In the genomic region with DNA sequence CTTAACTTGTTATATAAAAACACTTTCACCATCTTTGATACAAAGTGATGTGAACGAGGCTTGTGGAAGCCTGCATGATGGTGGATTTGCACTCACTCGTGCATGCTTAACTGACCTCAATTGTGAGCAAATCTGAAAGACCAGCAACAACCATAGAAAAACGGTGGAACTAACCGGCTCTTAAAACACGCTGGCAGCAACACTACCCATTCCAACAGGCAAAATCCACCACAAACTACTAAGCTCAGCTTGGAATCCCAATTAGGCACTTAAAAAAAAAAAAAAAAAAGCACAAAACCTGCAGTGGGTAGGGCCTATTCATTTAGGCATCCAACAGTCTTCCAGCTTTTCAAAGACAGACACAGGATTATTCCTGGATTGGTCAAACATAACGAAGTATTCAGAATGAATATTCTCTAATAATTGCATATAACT, we compare ENCODE assay signal across 8 cellular contexts. TPM values are rescaled to one million over a fixed set of nuclear protein-coding genes. Genes with fewer than 3 reads are reported as not detected.
DNase-seq lines count a peak whose midpoint lies in the region; ATAC-seq and TF ChIP-seq lines count a peak whose summit lies in the region.

No MANE protein-coding gene starts in this region.

- H3F3A ChIP-seq in smooth muscle cell (ENCODE audit: low read depth), result no peaks in the 10 kb centered on the region

- no peaks in the 10 kb centered on the region for H3K27me3 Mint-ChIP-seq in activated CD8-positive, alpha-beta T cell treated with anti-CD3 and anti-CD28 coated beads for 36 hours

- H3K4me1 Mint-ChIP-seq in activated CD8-positive, alpha-beta T cell treated with anti-CD3 and anti-CD28 coated beads for 36 hours (ENCODE audit: low read depth), result peaks cover 61% of the 10 kb centered on the region

- no peak for TF ChIP-seq POLR2A in HCT116 (IDR thresholded peaks at IDR 0.05; ENCODE audit: borderline replicate concordance, extremely low read depth, insufficient read depth, insufficient read length)

- peaks cover 11% of the 10 kb centered on the region; the same call in 1 of the 2 replicates for H3K36me3 ChIP-seq in BE2C
- peaks cover 0 to 6% of the 10 kb centered on the region in 2 experiments; a peak in 1 of 4 replicates for H3K36me3 ChIP-seq in HCT116 (ENCODE audit: control insufficient read depth in 1 of 2, insufficient read depth in 2 of 2, low read length in 2 of 2)
- no peaks in the 10 kb centered on the region for H3K36me3 ChIP-seq in smooth muscle cell (ENCODE audit: low read depth)

- H3K36me3 Mint-ChIP-seq in activated CD8-positive, alpha-beta T cell treated with anti-CD3 and anti-CD28 coated beads for 36 hours (ENCODE audit: low read depth), result peaks cover 51% of the 10 kb centered on the region

- H3K9me2 ChIP-seq in HCT116 (ENCODE audit: insufficient read depth), result no peaks in the 10 kb centered on the region

- TF ChIP-seq RAD21 in HCT116 (IDR thresholded peaks at IDR 0.05; ENCODE audit: low read depth), result no peak

- H3K4me3 Mint-ChIP-seq in activated CD8-positive, alpha-beta T cell treated with anti-CD3 and anti-CD28 coated beads for 36 hours, result peak overlapping the region; percentile 95

- intact Hi-C loops in HCT116 (cut with micrococcal nuclease), result loop anchor here (5.0 kb wide), 1 partner anchor 41 kb away; no protein-coding TSS in a partner anchor
- intact Hi-C loops in activated CD8-positive, alpha-beta T cell treated with anti-CD3 and anti-CD28 coated beads for 36 hours (cut with micrococcal nuclease), result loop anchor here (5.0 to 10.0 kb wide), 5 partner anchors 61 to 273 kb away; partner anchors contain the start of genes ANKRD16, IL15RA, RBM17 and TASOR2

- H3K4me3 ChIP-seq in BE2C (ENCODE audit: low read depth, low read length), result peak overlapping the region; percentile 91
- H3K4me3 ChIP-seq in HCT116 (replicated peaks in 1 of 2; ENCODE audit: low read depth in 1 of 2, low read length in 2 of 2), result peak overlapping the region in 1 of 2 experiments; percentile 99; a peak in 2 of 4 replicates
- peak overlapping the region; percentile 84 for H3K4me3 ChIP-seq in iPS-11a (ENCODE audit: low read depth, low read length)
- H3K4me3 ChIP-seq in smooth muscle cell, result peak overlapping the region; percentile 98

- H3K9ac ChIP-seq in HCT116 (ENCODE audit: low read length), result peak overlapping the region; percentile 100
- peak overlapping the region; percentile 96 for H3K9ac ChIP-seq in smooth muscle cell (ENCODE audit: low read depth)

- no peaks in the 10 kb centered on the region for H3K27me3 ChIP-seq in BE2C
- no peaks in the 10 kb centered on the region for H3K27me3 ChIP-seq in HCT116 (ENCODE audit: insufficient read depth, low read length)
- H3K27me3 ChIP-seq in smooth muscle cell (ENCODE audit: low read depth), result no peaks in the 10 kb centered on the region

- no peak for TF ChIP-seq CTCF in BE2C (IDR thresholded peaks at IDR 0.05; ENCODE audit: low read depth, low read length)
- no peak for TF ChIP-seq CTCF in HCT116 (IDR thresholded peaks at IDR 0.05 in 2 of 3, conservative IDR thresholded peaks at IDR 0.05 in 1 of 3; ENCODE audit: borderline replicate concordance in 1 of 3, insufficient read depth in 1 of 3, low read depth in 2 of 3, low read length in 2 of 3)
- no peak for TF ChIP-seq CTCF in activated CD8-positive, alpha-beta T cell treated with anti-CD3 and anti-CD28 coated beads for 36 hours (IDR thresholded peaks at IDR 0.05)
- TF ChIP-seq CTCF in smooth muscle cell (IDR thresholded peaks at IDR 0.05; ENCODE audit: borderline replicate concordance, insufficient read depth, poor library complexity, severe bottlenecking), result no peak

- no TSS peak for BruUV-seq in HCT116 (replicated peaks; lab: Mats Ljungman, UMichigan)

- H2AFZ ChIP-seq in HCT116 (ENCODE audit: low read depth, low read length, poor library complexity, severe bottlenecking) (no peak overlapping the region), smooth muscle cell (ENCODE audit: low read depth) (no peak overlapping the region)

- H4K20me1 ChIP-seq in HCT116 (ENCODE audit: insufficient read depth) (peaks cover 29% of the 10 kb centered on the region; the same call in 1 of the 2 replicates), smooth muscle cell (ENCODE audit: low read depth) (peaks cover 63% of the 10 kb centered on the region)

- peak overlapping the region; percentile 85 for H3K27ac Mint-ChIP-seq in activated CD8-positive, alpha-beta T cell treated with anti-CD3 and anti-CD28 coated beads for 36 hours

- 3% methylated on average over 6 of the region's 6 CpGs for WGBS in smooth muscle cell (ENCODE audit: low lambda C conversion rate)

- CTCF ChIA-PET in HCT116 (lab: Charles Lee), result no interaction called here
- CTCF ChIA-PET in activated CD8-positive, alpha-beta T cell treated with anti-CD3 and anti-CD28 coated beads for 36 hours (lab: Charles Lee), result interaction anchor here (1.2 to 2.1 kb wide), 2 partner anchors 32 to 66 kb away, joined by 3 to 6 read pairs; no protein-coding TSS in a partner anchor

- no peak for DNase-seq in BE2C
- no peak for DNase-seq in HCT116 (ENCODE audit: low read depth, low spot score)
- no peak for DNase-seq in activated CD8-positive, alpha-beta T cell treated with anti-CD3 and anti-CD28 coated beads for 36 hours
- no peak for DNase-seq in smooth muscle cell (lab: John Stamatoyannopoulos, UW; ENCODE audit: unreplicated experiment)
- DNase-seq in activated gamma-delta T cell treated with Interleukin-2 at 50 U/mL for 16 hours, result no peak
- DNase-seq in NK-92 (lab: John Stamatoyannopoulos, UW; ENCODE audit: unreplicated experiment), result no peak

- H3K79me2 ChIP-seq in HCT116 (ENCODE audit: insufficient read depth, low read length) (peaks cover 75% of the 10 kb centered on the region), smooth muscle cell (ENCODE audit: low read depth) (peaks cover 75% of the 10 kb centered on the region)

- H3K4me2 ChIP-seq in HCT116 (ENCODE audit: low read length) (peak overlapping the region; percentile 96), smooth muscle cell (peak overlapping the region; percentile 100)

- H3K4me1 ChIP-seq in BE2C (no peaks in the 10 kb centered on the region; the same call in none of the 2 replicates), HCT116 (ENCODE audit: control insufficient read depth in 1 of 2, insufficient read depth in 2 of 2, low read length in 2 of 2) (peaks cover 11 to 27% of the 10 kb centered on the region in 2 experiments; a peak in 3 of 4 replicates), smooth muscle cell (ENCODE audit: low read depth) (peaks cover 23% of the 10 kb centered on the region)

- ATAC-seq in HCT116, result no peak
- ATAC-seq in activated CD8-positive, alpha-beta T cell treated with anti-CD3 and anti-CD28 coated beads for 36 hours, result no peak
- no peak for ATAC-seq in GM21723 (IDR thresholded peaks at IDR 0.05; ENCODE audit: unreplicated experiment)

- POLR2A ChIA-PET in HCT116 (lab: Charles Lee), result no interaction called here
- POLR2A ChIA-PET in activated CD8-positive, alpha-beta T cell treated with anti-CD3 and anti-CD28 coated beads for 36 hours (lab: Charles Lee), result interaction anchor here (0.8 to 1.2 kb wide), 5 partner anchors 8 to 770 kb away, joined by 3 to 5 read pairs (median 4); partner anchors contain the start of genes ANKRD16 and FBH1

- RAD21 ChIA-PET in HCT116 (lab: Charles Lee; ENCODE audit: low non-redundant PET in 1 of 2, low total read pairs in 2 of 2, uncharacterized antibody in 2 of 2, unreplicated experiment in 2 of 2), result no interaction called here

- no peak overlapping the region for H3K27ac ChIP-seq in HCT116 (ENCODE audit: low read depth, low read length)
- H3K27ac ChIP-seq in smooth muscle cell (ENCODE audit: low read depth), result peak overlapping the region; percentile 93

- no peaks in the 10 kb centered on the region for H3K9me3 ChIP-seq in BE2C
- H3K9me3 ChIP-seq in HCT116 (ENCODE audit: control insufficient read depth in 1 of 2, insufficient read depth in 1 of 2, low read depth in 1 of 2, low read length in 2 of 2), result no peaks in the 10 kb centered on the region
- no peaks in the 10 kb centered on the region for H3K9me3 ChIP-seq in smooth muscle cell (replicated peaks; ENCODE audit: low read depth)

- H3K9me3 Mint-ChIP-seq in activated CD8-positive, alpha-beta T cell treated with anti-CD3 and anti-CD28 coated beads for 36 hours, result no peaks in the 10 kb centered on the region

TF ChIP-seq in HCT116, 20 proteins besides CTCF, POLR2A, EP300 and RAD21 (continues in another document):
- TF ChIP-seq ZFX (IDR thresholded peaks at IDR 0.05) (no peak), ZNF274 (IDR thresholded peaks at IDR 0.05; ENCODE audit: low read depth, low read length) (no peak), TCF7L2 (IDR thresholded peaks at IDR 0.05; ENCODE audit: borderline replicate concordance, extremely low read depth, insufficient read depth, insufficient read length) (no peak), CBX3 (IDR thresholded peaks at IDR 0.05; ENCODE audit: low read depth) (no peak), SRF (IDR thresholded peaks at IDR 0.05; ENCODE audit: low read depth) (no peak)
- TF ChIP-seq, protein P1, sequence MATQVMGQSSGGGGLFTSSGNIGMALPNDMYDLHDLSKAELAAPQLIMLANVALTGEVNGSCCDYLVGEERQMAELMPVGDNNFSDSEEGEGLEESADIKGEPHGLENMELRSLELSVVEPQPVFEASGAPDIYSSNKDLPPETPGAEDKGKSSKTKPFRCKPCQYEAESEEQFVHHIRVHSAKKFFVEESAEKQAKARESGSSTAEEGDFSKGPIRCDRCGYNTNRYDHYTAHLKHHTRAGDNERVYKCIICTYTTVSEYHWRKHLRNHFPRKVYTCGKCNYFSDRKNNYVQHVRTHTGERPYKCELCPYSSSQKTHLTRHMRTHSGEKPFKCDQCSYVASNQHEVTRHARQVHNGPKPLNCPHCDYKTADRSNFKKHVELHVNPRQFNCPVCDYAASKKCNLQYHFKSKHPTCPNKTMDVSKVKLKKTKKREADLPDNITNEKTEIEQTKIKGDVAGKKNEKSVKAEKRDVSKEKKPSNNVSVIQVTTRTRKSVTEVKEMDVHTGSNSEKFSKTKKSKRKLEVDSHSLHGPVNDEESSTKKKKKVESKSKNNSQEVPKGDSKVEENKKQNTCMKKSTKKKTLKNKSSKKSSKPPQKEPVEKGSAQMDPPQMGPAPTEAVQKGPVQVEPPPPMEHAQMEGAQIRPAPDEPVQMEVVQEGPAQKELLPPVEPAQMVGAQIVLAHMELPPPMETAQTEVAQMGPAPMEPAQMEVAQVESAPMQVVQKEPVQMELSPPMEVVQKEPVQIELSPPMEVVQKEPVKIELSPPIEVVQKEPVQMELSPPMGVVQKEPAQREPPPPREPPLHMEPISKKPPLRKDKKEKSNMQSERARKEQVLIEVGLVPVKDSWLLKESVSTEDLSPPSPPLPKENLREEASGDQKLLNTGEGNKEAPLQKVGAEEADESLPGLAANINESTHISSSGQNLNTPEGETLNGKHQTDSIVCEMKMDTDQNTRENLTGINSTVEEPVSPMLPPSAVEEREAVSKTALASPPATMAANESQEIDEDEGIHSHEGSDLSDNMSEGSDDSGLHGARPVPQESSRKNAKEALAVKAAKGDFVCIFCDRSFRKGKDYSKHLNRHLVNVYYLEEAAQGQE (IDR thresholded peaks at IDR 0.05; ENCODE audit: low read depth), result no peak

RNA-seq across cellular contexts. Expression of gene GDI2, which starts 1.8 kb away (rescaled TPM):
- polyA plus RNA-seq in BE2C (2012; ENCODE audit: insufficient read depth, insufficient read length, low read depth), result 93.2 TPM
- 144 TPM for total RNA-seq in HCT116 (2021; ENCODE audit: unreplicated experiment)
- polyA plus RNA-seq in HCT116 (2012), result 86.9 and 102 TPM in 2 replicates
- total RNA-seq in activated CD8-positive, alpha-beta T cell treated with anti-CD3 and anti-CD28 coated beads for 36 hours, result 100 to 1,000 TPM; 288 to 291 TPM
- total RNA-seq in smooth muscle cell, result 334 and 400 TPM in 2 replicates
- 172 and 186 TPM in 2 replicates for polyA plus RNA-seq in smooth muscle cell
